Comparison of ENCODE assay signal across 22 cellular contexts in the genomic region with DNA sequence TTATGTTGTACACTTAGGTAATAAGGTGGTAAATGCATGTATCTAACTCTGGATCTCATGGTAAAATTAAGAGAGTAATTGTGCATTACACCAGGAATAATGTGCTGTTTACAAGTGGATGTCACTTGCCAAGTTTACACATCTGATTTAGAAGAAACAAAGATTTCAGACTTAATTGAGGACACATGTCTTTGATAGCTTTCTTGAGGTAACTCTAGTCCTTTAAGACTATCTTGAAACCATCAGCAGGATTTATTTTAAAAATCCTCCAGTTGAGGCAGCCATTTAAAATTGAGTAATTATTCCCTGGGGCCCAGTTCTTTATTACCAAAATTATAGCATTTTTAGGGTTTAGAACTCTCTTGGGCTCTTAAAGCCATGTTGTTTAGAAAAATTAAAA.
DNase-seq lines count a peak whose midpoint lies in the region; ATAC-seq, FAIRE-seq and TF ChIP-seq lines count a peak whose summit lies in the region.
"Had no signal": no experiment of that assay in that cellular context is flagged by ENCODE, and none has a peak within 500 bp of the region (broad histone marks: within the 10 kb centered on the region; RNA-seq: fewer than 3 reads in every experiment).

No MANE protein-coding gene starts in this region.

- H3K36me3 Mint-ChIP-seq in brain, result peaks cover 14% of the 10 kb centered on the region
- H3K36me3 Mint-ChIP-seq: CD8-positive, alpha-beta T cell had no signal

- no peaks in the 10 kb centered on the region for H3K27me3 ChIP-seq in GM23248 (replicated peaks; ENCODE audit: insufficient read depth)
- no peaks in the 10 kb centered on the region for H3K27me3 ChIP-seq in esophagus muscularis mucosa
- H3K27me3 ChIP-seq: BLaER1 had no signal

- H3K9me3 ChIP-seq in A549 (no peaks in the 10 kb centered on the region), GM23248 (ENCODE audit: low read depth) (no peaks in the 10 kb centered on the region), esophagus muscularis mucosa (no peaks in the 10 kb centered on the region)
- H3K9me3 ChIP-seq: BLaER1 had no signal

- CTCF ChIA-PET in A549 (lab: Yijun Ruan, JAX), result interaction anchor here (2.0 to 2.2 kb wide), 2 partner anchors 72 to 255 kb away, joined by 5 to 6 read pairs; no protein-coding TSS in a partner anchor

- peak overlapping the region in 3 of 5 experiments; percentile 74 to 88 (median 85) for H3K27ac Mint-ChIP-seq in brain
- H3K27ac Mint-ChIP-seq: CD8-positive, alpha-beta T cell had no signal

- TF ChIP-seq POLR2A in A549 (IDR thresholded peaks at IDR 0.05; ENCODE audit: low read length) (no peak), esophagus muscularis mucosa (IDR thresholded peaks at IDR 0.05; ENCODE audit: low read depth) (no peak)

- peaks cover 99% of the 10 kb centered on the region for H3K79me2 ChIP-seq in GM23248 (ENCODE audit: insufficient read depth)

- H3K9me3 Mint-ChIP-seq in brain, result peaks cover 0 to 8% (median 2%) of the 10 kb centered on the region in 5 experiments
- H3K9me3 Mint-ChIP-seq: CD8-positive, alpha-beta T cell had no signal

- peak overlapping the region in 2 of 5 experiments; percentile 3 to 8 for H3K4me3 Mint-ChIP-seq in brain
- H3K4me3 Mint-ChIP-seq: CD8-positive, alpha-beta T cell had no signal

- peaks cover 82% of the 10 kb centered on the region for H3K4me1 ChIP-seq in A549
- peaks cover 47% of the 10 kb centered on the region for H3K4me1 ChIP-seq in GM23248 (ENCODE audit: insufficient read depth)
- peaks cover 26 to 61% (median 49%) of the 10 kb centered on the region in 4 donors for H3K4me1 ChIP-seq in esophagus muscularis mucosa

- FAIRE-seq in A549 (lab: Jason Lieb, UNC), result no peak
- FAIRE-seq: GM12892, K562, RCC 7860 had no signal

- POLR2A ChIA-PET in A549 (lab: Yijun Ruan, JAX), result interaction anchor here (3.6 kb wide), 1 partner anchor 71 kb away, joined by 12 read pairs; a partner anchor contains a TSS

- TF ChIP-seq EP300 in A549 (IDR thresholded peaks at IDR 0.05) (no peak), esophagus muscularis mucosa (IDR thresholded peaks at IDR 0.05) (no peak)

- H3K4me3 ChIP-seq in A549 (no peak overlapping the region), GM23248 (no peak overlapping the region), fibroblast of villous mesenchyme (ENCODE audit: low read depth, low read length) (no peak overlapping the region), esophagus muscularis mucosa (no peak overlapping the region)
- H3K4me3 ChIP-seq: BLaER1, K562 had no signal

- TF ChIP-seq RAD21 in A549 (conservative IDR thresholded peaks at IDR 0.05 in 1 of 2, IDR thresholded peaks at IDR 0.05 in 1 of 2), result no peak

- H3K9ac ChIP-seq in GM23248, result no peak overlapping the region
- H3K9ac ChIP-seq: BLaER1 had no signal

- no peak overlapping the region for H2AFZ ChIP-seq in GM23248

- H3K9me2 ChIP-seq in GM23248 (ENCODE audit: insufficient read depth), result no peaks in the 10 kb centered on the region

- peaks cover 32% of the 10 kb centered on the region for H3F3A ChIP-seq in GM23248 (ENCODE audit: insufficient read depth)

- TF ChIP-seq CTCF in A549 (IDR thresholded peaks at IDR 0.05) (no peak), brain (conservative IDR thresholded peaks at IDR 0.05) (no peak), fibroblast of villous mesenchyme (IDR thresholded peaks at IDR 0.05; ENCODE audit: insufficient read depth, low read depth, low read length) (no peak), esophagus muscularis mucosa (IDR thresholded peaks at IDR 0.05) (no peak)

- peaks cover 87% of the 10 kb centered on the region for H3K4me1 Mint-ChIP-seq in brain

- peaks cover 12% of the 10 kb centered on the region; the same call in 1 of the 2 replicates for H4K20me1 ChIP-seq in GM23248 (ENCODE audit: insufficient read depth)

- H3K27ac ChIP-seq in A549 (peak overlapping the region in 1 of 2 experiments; percentile 40; a peak in 3 of 6 replicates), GM23248 (no peak overlapping the region), esophagus muscularis mucosa (replicated peaks in 1 of 4) (no peak overlapping the region)
- H3K27ac ChIP-seq: BLaER1 had no signal

- no peaks in the 10 kb centered on the region for H3K36me3 ChIP-seq in GM23248 (ENCODE audit: low read depth)
- H3K36me3 ChIP-seq in esophagus muscularis mucosa, result no peaks in the 10 kb centered on the region

- DNase-seq in A549 (ENCODE audit: low read depth in 1 of 2, low spot score in 1 of 2) (no peak), GM23248 (no peak), fibroblast of villous mesenchyme (ENCODE audit: low read depth) (peak; percentile 56), HuH-7.5 (ENCODE audit: low spot score) (no peak), esophagus muscularis mucosa (ENCODE audit: extremely low spot score) (no peak)
- DNase-seq: 8988T; CD8-positive, alpha-beta T cell; DMS53; EL; H7; NCI-H1105 treated with DMSO at 0.1 percent for 48 hours; NCI-H1694; NCI-H2081 treated with DMSO at 0.1 percent for 48 hours; NCI-H446 treated with DMSO at 0.1 percent for 48 hours had no signal

- H3K27me3 Mint-ChIP-seq in brain, result no peaks in the 10 kb centered on the region

- ATAC-seq in A549 (no peak), GM21723 (IDR thresholded peaks at IDR 0.05; ENCODE audit: unreplicated experiment) (no peak), GM19023 (IDR thresholded peaks at IDR 0.05; ENCODE audit: unreplicated experiment) (no peak)
- ATAC-seq: CD8-positive, alpha-beta T cell; K562; Right ventricle myocardium inferior had no signal

- intact Hi-C loops in esophagus muscularis mucosa (cut with DNase I), result no loop called here

- H3K4me2 ChIP-seq in A549, result peak overlapping the region; percentile 32; the same call in 2 of the 3 replicates
- peak overlapping the region; percentile 11 for H3K4me2 ChIP-seq in GM23248 (ENCODE audit: unreplicated experiment)
- H3K4me2 ChIP-seq: BLaER1 had no signal

- in situ Hi-C loops in GM23248 (cut with MboI), result no loop called here

TF ChIP-seq in A549, 52 proteins besides CTCF, POLR2A, EP300 and RAD21:
- TF ChIP-seq RARB (CRISPR knock-in tag; IDR thresholded peaks at IDR 0.05), result no peak
- TF ChIP-seq ZC3H11A (IDR thresholded peaks at IDR 0.05), result no peak
- TF ChIP-seq BHLHE40 (IDR thresholded peaks at IDR 0.05; ENCODE audit: low read depth, low read length), result no peak
- TF ChIP-seq CEBPB (IDR thresholded peaks at IDR 0.05), result no peak
- TF ChIP-seq EHMT2 (IDR thresholded peaks at IDR 0.05; ENCODE audit: low read depth), result no peak
- TF ChIP-seq RNF2 (IDR thresholded peaks at IDR 0.05; ENCODE audit: borderline replicate concordance, low read depth), result no peak
- no peak for TF ChIP-seq CHD4 (IDR thresholded peaks at IDR 0.05; ENCODE audit: borderline replicate concordance)
- no peak for TF ChIP-seq JUNB (IDR thresholded peaks at IDR 0.05)
- no peak for TF ChIP-seq KDM5A (IDR thresholded peaks at IDR 0.05)
- TF ChIP-seq CBX8 (IDR thresholded peaks at IDR 0.05), result no peak
- TF ChIP-seq, protein P1, sequence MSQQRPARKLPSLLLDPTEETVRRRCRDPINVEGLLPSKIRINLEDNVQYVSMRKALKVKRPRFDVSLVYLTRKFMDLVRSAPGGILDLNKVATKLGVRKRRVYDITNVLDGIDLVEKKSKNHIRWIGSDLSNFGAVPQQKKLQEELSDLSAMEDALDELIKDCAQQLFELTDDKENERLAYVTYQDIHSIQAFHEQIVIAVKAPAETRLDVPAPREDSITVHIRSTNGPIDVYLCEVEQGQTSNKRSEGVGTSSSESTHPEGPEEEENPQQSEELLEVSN (IDR thresholded peaks at IDR 0.05; ENCODE audit: borderline replicate concordance, low read depth), result no peak
- TF ChIP-seq, protein P2, sequence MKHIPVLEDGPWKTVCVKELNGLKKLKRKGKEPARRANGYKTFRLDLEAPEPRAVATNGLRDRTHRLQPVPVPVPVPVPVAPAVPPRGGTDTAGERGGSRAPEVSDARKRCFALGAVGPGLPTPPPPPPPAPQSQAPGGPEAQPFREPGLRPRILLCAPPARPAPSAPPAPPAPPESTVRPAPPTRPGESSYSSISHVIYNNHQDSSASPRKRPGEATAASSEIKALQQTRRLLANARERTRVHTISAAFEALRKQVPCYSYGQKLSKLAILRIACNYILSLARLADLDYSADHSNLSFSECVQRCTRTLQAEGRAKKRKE (CRISPR knock-in tag; IDR thresholded peaks at IDR 0.05; ENCODE audit: low read depth), result no peak
- no peak for TF ChIP-seq FOSB (CRISPR knock-in tag; IDR thresholded peaks at IDR 0.05)
- no peak for TF ChIP-seq MAZ (IDR thresholded peaks at IDR 0.05; ENCODE audit: borderline replicate concordance, low read depth, low read length)
- no peak for TF ChIP-seq RCOR1 (IDR thresholded peaks at IDR 0.05; ENCODE audit: low read depth, low read length)
- no peak for TF ChIP-seq HOXA7 (CRISPR knock-in tag; IDR thresholded peaks at IDR 0.05)
- no peak for TF ChIP-seq GATA3 (IDR thresholded peaks at IDR 0.05; ENCODE audit: borderline replicate concordance)
